8 cellular contexts compared by ENCODE assay signal in genomic region chr1:1614204-1614953, GRCh38. TPM values are rescaled to one million over a fixed set of nuclear protein-coding genes. Genes with fewer than 3 reads are reported as not detected.
DNase-seq lines count a peak whose midpoint lies in the region; ATAC-seq and TF ChIP-seq lines count a peak whose summit lies in the region.

No MANE protein-coding gene starts in this region.

- intact Hi-C loops in vagina (cut with DNase I) = loop anchor here (2.0 kb wide), 1 partner anchor 34 kb away; no protein-coding TSS in a partner anchor

- peaks cover 35% of the 10 kb centered on the region for H3K4me1 ChIP-seq in vagina

- ATAC-seq in omental fat pad (ENCODE audit: low FRiP score) (peak; percentile 53), HG03135 (IDR thresholded peaks at IDR 0.05; ENCODE audit: unreplicated experiment) (no peak)

- peak overlapping the region; percentile 100 for H3K27ac ChIP-seq in vagina

- no peaks in the 10 kb centered on the region for H3K9me3 ChIP-seq in vagina

- DNase-seq in G401 (ENCODE audit: low spot score) = peak; percentile 62
- peak; percentile 80 for DNase-seq in NOMO-1 treated with dmso at 0.1 percent for 144 hours (lab: John Stamatoyannopoulos, UW; ENCODE audit: unreplicated experiment)
- DNase-seq in activated T-helper 1 cell treated with anti-CD3 and anti-CD28 coated beads, Interleukin-2, amount 50 U/mL, for 16 hours (ENCODE audit: low read depth in 1 of 2, low spot score in 1 of 2) = peak; percentile 28 to 36
- DNase-seq in fibroblast of the conjunctiva (ENCODE audit: low read depth) = peak; percentile 12
- DNase-seq in omental fat pad (ENCODE audit: low spot score) = no peak
- DNase-seq in vagina (ENCODE audit: extremely low spot score in 2 of 2) = no peak
- DNase-seq in NCI-H187 treated with DMSO at 0.1 percent for 48 hours (lab: John Stamatoyannopoulos, UW) = no peak

- TF ChIP-seq POLR2A in vagina (IDR thresholded peaks at IDR 0.05) = no peak

- in situ Hi-C loops in G401 (cut with HindIII; ENCODE audit: low sequenced_read_pairs) = no loop called here

- peaks cover 0 to 9% of the 10 kb centered on the region in 2 donors for H3K36me3 ChIP-seq in vagina

- peak overlapping the region; percentile 92 to 94 for H3K4me3 ChIP-seq in vagina

- H3K27me3 ChIP-seq in vagina = no peaks in the 10 kb centered on the region

- TF ChIP-seq CTCF in omental fat pad (IDR thresholded peaks at IDR 0.05) (no peak), vagina (IDR thresholded peaks at IDR 0.05) (no peak)

RNA-seq across cellular contexts. Expression of gene MIB2, which starts 0.9 kb away (rescaled TPM):
- total RNA-seq in G401 (2014; rRNA removed; shearing (Covaris generic)) = 37.1 and 63.9 TPM in 2 replicates
- total RNA-seq in omental fat pad = 10 to 100 TPM; 33.7 to 52.2 (median 40.2) TPM
- total RNA-seq in vagina = 66.8 TPM

RNA-seq across cellular contexts. Expression of gene FNDC10, which starts 14.4 kb away (rescaled TPM):
- 1.2 and 6.8 TPM in 2 replicates for total RNA-seq in G401 (2014; rRNA removed; shearing (Covaris generic))
- total RNA-seq in omental fat pad = 1 to 10 TPM in 3 of 4 donors, not detected in 1; 1.9 to 2.6 (median 2.2) TPM
- 6.1 TPM for total RNA-seq in vagina

RNA-seq across cellular contexts. Expression of gene MMP23B, which starts 17.6 kb away (rescaled TPM):
- 1.1 and 1.3 TPM in 2 replicates for total RNA-seq in G401 (2014; rRNA removed; shearing (Covaris generic))
- total RNA-seq in omental fat pad = 10 to 100 TPM in 3 of 4 donors, 1 to 10 TPM in 1; 9.8 to 61.7 (median 18.5) TPM
- 42.7 TPM for total RNA-seq in vagina

RNA-seq across cellular contexts. Expression of gene SSU72, which starts 39.7 kb away (rescaled TPM):
- 145 and 169 TPM in 2 replicates for total RNA-seq in G401 (2014; rRNA removed; shearing (Covaris generic))
- total RNA-seq in omental fat pad (100 to 1,000 TPM in 3 of 4 donors, 10 to 100 TPM in 1; 95.7 to 130 (median 107) TPM), vagina (105 TPM)

RNA-seq across cellular contexts. Expression of gene CDK11B, which starts 44.4 kb away (rescaled TPM):
- total RNA-seq in G401 (2014; rRNA removed; shearing (Covaris generic)) = 7.5 and 12.9 TPM in 2 replicates
- total RNA-seq in omental fat pad = 10 to 100 TPM; 16.3 to 25.3 (median 19.2) TPM
- 16.5 TPM for total RNA-seq in vagina

Comparison
In these comparisons a context has a peak if more than half of its experiments do, and no peak if none do; other contexts are left out.
1. DNase-seq: peak in G401 (single experiment), NOMO-1 treated with dmso at 0.1 percent for 144 hours (single experiment), activated T-helper 1 cell treated with anti-CD3 and anti-CD28 coated beads, Interleukin-2, amount 50 U/mL, for 16 hours (2 of 2) and fibroblast of the conjunctiva (single experiment); none in omental fat pad (single experiment), vagina (0 of 2) and NCI-H187 treated with DMSO at 0.1 percent for 48 hours (single experiment).